8 cellular contexts compared by ENCODE assay signal in genomic region chr3:97719156-97719821, GRCh38. TPM values are rescaled to one million over a fixed set of nuclear protein-coding genes. Genes with fewer than 3 reads are reported as not detected.
DNase-seq lines count a peak whose midpoint lies in the region; ATAC-seq and TF ChIP-seq lines count a peak whose summit lies in the region.

No MANE protein-coding gene starts in this region.

- H3K27ac Mint-ChIP-seq in activated T-helper 1 cell treated with anti-CD3 and anti-CD28 coated beads, Interleukin-12 subunit alpha, Interleukin-12 subunit beta, Interleukin-2, Interleukin-4 antibody, amounts not matched to agents 30 ng/mL and 10 ng/mL and 1 ng/mL, durations not matched to agents 14 hours and 24 hours and 36 hours, result no peak overlapping the region
- no peak overlapping the region for H3K27ac Mint-ChIP-seq in osteocyte (ENCODE audit: unreplicated experiment)

- H3K9me3 Mint-ChIP-seq in activated T-helper 1 cell treated with anti-CD3 and anti-CD28 coated beads, Interleukin-12 subunit alpha, Interleukin-12 subunit beta, Interleukin-2, Interleukin-4 antibody, amounts not matched to agents 30 ng/mL and 10 ng/mL and 1 ng/mL, durations not matched to agents 14 hours and 24 hours and 36 hours, result no peaks in the 10 kb centered on the region
- H3K9me3 Mint-ChIP-seq in osteocyte (ENCODE audit: unreplicated experiment), result no peaks in the 10 kb centered on the region

- no peak overlapping the region for H3K27ac ChIP-seq in thoracic aorta

- H3K4me3 ChIP-seq in LNCaP clone FGC (ENCODE audit: low read depth, low read length), result no peak overlapping the region
- H3K4me3 ChIP-seq in thoracic aorta, result peak overlapping the region; percentile 38

- TF ChIP-seq CTCF in LNCaP clone FGC (IDR thresholded peaks at IDR 0.05; ENCODE audit: control insufficient read depth, extremely low read depth, insufficient read depth) (peak; percentile 92), osteocyte (IDR thresholded peaks at IDR 0.05) (peak; percentile 95), thoracic aorta (IDR thresholded peaks at IDR 0.05) (peak; percentile 76)

- H3K27me3 ChIP-seq in thoracic aorta (replicated peaks; ENCODE audit: insufficient read depth), result no peaks in the 10 kb centered on the region

- H3K4me3 Mint-ChIP-seq in activated T-helper 1 cell treated with anti-CD3 and anti-CD28 coated beads, Interleukin-12 subunit alpha, Interleukin-12 subunit beta, Interleukin-2, Interleukin-4 antibody, amounts not matched to agents 30 ng/mL and 10 ng/mL and 1 ng/mL, durations not matched to agents 14 hours and 24 hours and 36 hours, result no peak overlapping the region
- H3K4me3 Mint-ChIP-seq in osteocyte (ENCODE audit: unreplicated experiment), result no peak overlapping the region

- no peaks in the 10 kb centered on the region for H3K4me1 ChIP-seq in thoracic aorta (ENCODE audit: control insufficient read depth in 1 of 2, low read depth in 2 of 2)

- no peaks in the 10 kb centered on the region for H3K36me3 Mint-ChIP-seq in activated T-helper 1 cell treated with anti-CD3 and anti-CD28 coated beads, Interleukin-12 subunit alpha, Interleukin-12 subunit beta, Interleukin-2, Interleukin-4 antibody, amounts not matched to agents 30 ng/mL and 10 ng/mL and 1 ng/mL, durations not matched to agents 14 hours and 24 hours and 36 hours (ENCODE audit: low read depth)
- no peaks in the 10 kb centered on the region for H3K36me3 Mint-ChIP-seq in osteocyte (ENCODE audit: unreplicated experiment)

- no peaks in the 10 kb centered on the region for H3K9me3 ChIP-seq in thoracic aorta

- peak; percentile 60 for ATAC-seq in thoracic aorta (ENCODE audit: insufficient number of reproducible peaks, low FRiP score, low read depth)

- no peaks in the 10 kb centered on the region for H3K36me3 ChIP-seq in thoracic aorta

- intact Hi-C loops in activated T-helper 1 cell treated with anti-CD3 and anti-CD28 coated beads, Interleukin-12 subunit alpha, Interleukin-12 subunit beta, Interleukin-2, Interleukin-4 antibody, amounts not matched to agents 30 ng/mL and 10 ng/mL and 1 ng/mL, durations not matched to agents 14 hours and 24 hours and 36 hours (cut with micrococcal nuclease), result loop anchor here (2.0 kb wide), 1 partner anchor 304 kb away; no protein-coding TSS in a partner anchor

- peaks cover 14% of the 10 kb centered on the region for H3K27me3 Mint-ChIP-seq in activated T-helper 1 cell treated with anti-CD3 and anti-CD28 coated beads, Interleukin-12 subunit alpha, Interleukin-12 subunit beta, Interleukin-2, Interleukin-4 antibody, amounts not matched to agents 30 ng/mL and 10 ng/mL and 1 ng/mL, durations not matched to agents 14 hours and 24 hours and 36 hours (ENCODE audit: insufficient read depth)
- peaks cover 34% of the 10 kb centered on the region for H3K27me3 Mint-ChIP-seq in osteocyte (ENCODE audit: unreplicated experiment)

- in situ Hi-C loops in G401 (cut with HindIII; ENCODE audit: low sequenced_read_pairs), result no loop called here

- DNase-seq in G401 (ENCODE audit: low spot score) (peak; percentile 85), GOT3 (lab: John Stamatoyannopoulos, UW) (peak; percentile 33), LNCaP clone FGC (ENCODE audit: low read depth) (peak; percentile 61), RPMI7951 (ENCODE audit: low read depth) (peak; percentile 61), fibroblast of the conjunctiva (ENCODE audit: low read depth) (peak; percentile 41), osteocyte (ENCODE audit: extremely low spot score, unreplicated experiment) (no peak), thoracic aorta (ENCODE audit: low spot score) (no peak)
- DNase-seq in activated T-helper 1 cell treated with anti-CD3 and anti-CD28 coated beads, Interleukin-12 subunit alpha, Interleukin-12 subunit beta, Interleukin-2, Interleukin-4 antibody, amounts not matched to agents 30 ng/mL and 10 ng/mL and 1 ng/mL, durations not matched to agents 14 hours and 24 hours and 36 hours (ENCODE audit: low spot score), result peak; percentile 39

- no peaks in the 10 kb centered on the region for H3K4me1 Mint-ChIP-seq in activated T-helper 1 cell treated with anti-CD3 and anti-CD28 coated beads, Interleukin-12 subunit alpha, Interleukin-12 subunit beta, Interleukin-2, Interleukin-4 antibody, amounts not matched to agents 30 ng/mL and 10 ng/mL and 1 ng/mL, durations not matched to agents 14 hours and 24 hours and 36 hours (ENCODE audit: low read depth)
- no peaks in the 10 kb centered on the region for H3K4me1 Mint-ChIP-seq in osteocyte (ENCODE audit: unreplicated experiment)

RNA-seq across cellular contexts. Expression of gene ARL6, which starts 45.3 kb away (rescaled TPM):
- 2.0 and 3.0 TPM in 2 replicates for total RNA-seq in G401 (2014; rRNA removed; shearing (Covaris generic))
- total RNA-seq in RPMI7951 (2014; rRNA removed; shearing (Covaris generic)), result 15.2 and 17.2 TPM in 2 replicates
- 5.9 and 6.2 TPM in 2 replicates for total RNA-seq in activated T-helper 1 cell treated with anti-CD3 and anti-CD28 coated beads, Interleukin-12 subunit alpha, Interleukin-12 subunit beta, Interleukin-2, Interleukin-4 antibody, amounts not matched to agents 30 ng/mL and 10 ng/mL and 1 ng/mL, durations not matched to agents 14 hours and 24 hours and 36 hours
- 5.8 and 6.1 TPM in 2 replicates for total RNA-seq in osteocyte
- 10 to 100 TPM in 1 of 2 donors, 1 to 10 TPM in 1; 7.7 to 11.9 TPM for total RNA-seq in thoracic aorta

Comparison
In these comparisons a context has a peak if more than half of its experiments do, and no peak if none do; other contexts are left out.
1. DNase-seq: peak in G401 (single experiment), GOT3 (single experiment), LNCaP clone FGC (single experiment), RPMI7951 (single experiment), activated T-helper 1 cell treated with anti-CD3 and anti-CD28 coated beads, Interleukin-12 subunit alpha, Interleukin-12 subunit beta, Interleukin-2, Interleukin-4 antibody, amounts not matched to agents 30 ng/mL and 10 ng/mL and 1 ng/mL, durations not matched to agents 14 hours and 24 hours and 36 hours (single experiment) and fibroblast of the conjunctiva (single experiment); none in osteocyte (single experiment) and thoracic aorta (single experiment).
2. Peak in every context shown above with its lines, with median percentiles within 50 percentile points of each other: CTCF ChIP-seq.